23 cellular contexts compared by ENCODE assay signal in the genomic region with DNA sequence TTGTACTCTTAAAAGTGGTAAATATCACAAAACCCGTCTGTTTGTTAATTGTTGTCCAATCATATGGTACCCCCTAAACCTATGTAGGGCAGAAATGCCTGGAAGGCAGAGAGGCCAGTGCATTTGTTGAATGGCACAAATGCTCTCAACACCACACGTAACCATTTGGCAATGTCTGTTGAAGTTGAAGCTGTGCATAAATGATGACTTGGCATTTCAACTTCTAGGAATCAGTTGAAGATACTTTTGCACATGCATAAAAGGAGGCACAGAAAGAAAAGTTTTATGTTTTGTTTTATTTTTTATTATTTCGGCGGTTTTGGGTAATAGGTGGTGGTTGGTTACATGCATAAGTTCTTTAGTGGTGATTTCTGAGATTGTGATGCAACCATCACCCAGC.
"Had no signal": no experiment of that assay in that cellular context is flagged by ENCODE, and none has a peak within 500 bp of the region (broad histone marks: within the 10 kb centered on the region; RNA-seq: fewer than 3 reads in every experiment).

No MANE protein-coding gene starts in this region.

- DNase-seq: dermis blood vessel endothelial cell; dorsolateral prefrontal cortex; effector CD4-positive, alpha-beta T cell; effector memory CD4-positive, alpha-beta T cell; foreskin keratinocyte; gastrocnemius medialis; glutamatergic neuron; head of caudate nucleus; heart right ventricle; hippocampal formation; left cardiac atrium; left lung; left ventricle myocardium superior; lower lobe of right lung; mesenchymal stem cell; mucosa of descending colon; naive B cell had no signal

- H3K4me3 ChIP-seq: coronary artery, dorsolateral prefrontal cortex, esophagus muscularis mucosa, gastrocnemius medialis, heart right ventricle, left lung, lower lobe of right lung, mucosa of descending colon had no signal

- H3K27me3 ChIP-seq: foreskin keratinocyte, gastrocnemius medialis, heart right ventricle, left lung had no signal

- H3K27ac ChIP-seq: coronary artery, dorsolateral prefrontal cortex, esophagus muscularis mucosa, foreskin keratinocyte, gastrocnemius medialis, heart right ventricle, left lung, lower lobe of right lung had no signal

- H3K4me1 ChIP-seq: esophagus muscularis mucosa, gastrocnemius medialis, heart right ventricle, left lung, lower lobe of right lung had no signal

- ATAC-seq: foreskin keratinocyte, gastrocnemius medialis, heart right ventricle, left cardiac atrium, left lung, left ventricle myocardium superior, lower lobe of right lung, mucosa of descending colon had no signal

- FAIRE-seq: colon, endothelial cell of umbilical vein, islet of Langerhans, keratinocyte had no signal

- H3K36me3 ChIP-seq: esophagus muscularis mucosa, gastrocnemius medialis, heart right ventricle, left lung, lower lobe of right lung had no signal

- H3K9me3 ChIP-seq: esophagus muscularis mucosa, gastrocnemius medialis, left lung, lower lobe of right lung, mucosa of descending colon had no signal
